Comparison of ENCODE assay signal across 13 cellular contexts in genomic region chr6:41531016-41531415, GRCh38. TPM values are rescaled to one million over a fixed set of nuclear protein-coding genes. Genes with fewer than 3 reads are reported as not detected.
A peak's percentile ranks its signal among the peaks of the same experiment; 100 is the strongest.
DNase-seq lines count a peak whose midpoint lies in the region; ATAC-seq and TF ChIP-seq lines count a peak whose summit lies in the region.
"Had no signal": no experiment of that assay in that cellular context is flagged by ENCODE, and none has a peak within 500 bp of the region (broad histone marks: within the 10 kb centered on the region; RNA-seq: fewer than 3 reads in every experiment).

No MANE protein-coding gene starts in this region.

- H3K4me3 ChIP-seq in BLaER1 = peak overlapping the region; percentile 39; the same call in 1 of the 2 replicates
- H3K4me3 ChIP-seq in CD4-positive, alpha-beta memory T cell (ENCODE audit: low read length in 2 of 2) = no peak overlapping the region
- H3K4me3 ChIP-seq in PC-3 (ENCODE audit: low read length) = no peak overlapping the region
- no peak overlapping the region for H3K4me3 ChIP-seq in hepatocyte
- H3K4me3 ChIP-seq: pancreas, sigmoid colon had no signal

- POLR2A ChIA-PET in CD4-positive, alpha-beta memory T cell (lab: Charles Lee; ENCODE audit: partially characterized antibody) = interaction anchor here (1.3 kb wide), 1 partner anchor 34 kb away, joined by 4 read pairs; no protein-coding TSS in a partner anchor
- POLR2A ChIA-PET in PC-3 (lab: Charles Lee; ENCODE audit: unreplicated experiment) (no interaction called here), GM10248 (lab: Yijun Ruan, JAX) (interaction anchor here (0.6 kb wide), 2 partner anchors 19 to 38 kb away, joined by 5 to 9 read pairs; no protein-coding TSS in a partner anchor)

- H3F3A ChIP-seq in PC-3 (ENCODE audit: low read length, unreplicated experiment) = no peaks in the 10 kb centered on the region

- H3K9me3 Mint-ChIP-seq in CD4-positive, alpha-beta memory T cell = no peaks in the 10 kb centered on the region
- peaks cover 0 to 5% (median 0%) of the 10 kb centered on the region in 7 donors for H3K9me3 Mint-ChIP-seq in CD14-positive monocyte

- H3K9me2 ChIP-seq in PC-3 (replicated peaks; ENCODE audit: low read length) = no peaks in the 10 kb centered on the region
- no peaks in the 10 kb centered on the region for H3K9me2 ChIP-seq in hepatocyte (replicated peaks; ENCODE audit: insufficient read depth)

- H3K27me3 ChIP-seq in BLaER1 (no peaks in the 10 kb centered on the region; the same call in 1 of the 2 replicates), PC-3 (ENCODE audit: low read length) (no peaks in the 10 kb centered on the region), hepatocyte (no peaks in the 10 kb centered on the region)
- H3K27me3 ChIP-seq in CD4-positive, alpha-beta memory T cell (ENCODE audit: insufficient read depth, low read length) = no peaks in the 10 kb centered on the region
- H3K27me3 ChIP-seq: pancreas, vagina had no signal

- H3K9ac ChIP-seq in BLaER1 (0 out of 2 replicates have a peak overlapping the region, but pooled peaks have one; percentile 17), PC-3 (ENCODE audit: low read length) (no peak overlapping the region)

- peaks cover 18 to 46% (median 30%) of the 10 kb centered on the region in 4 donors for H3K4me1 Mint-ChIP-seq in CD4-positive, alpha-beta memory T cell
- peaks cover 15% of the 10 kb centered on the region for H3K4me1 Mint-ChIP-seq in CD14-positive monocyte

- H3K4me2 ChIP-seq in BLaER1 = peak overlapping the region; percentile 95
- H3K4me2 ChIP-seq in PC-3 (ENCODE audit: low read length) = 0 out of 2 replicates have a peak overlapping the region, but pooled peaks have one; percentile 81
- H3K4me2 ChIP-seq in hepatocyte = peak overlapping the region; percentile 62

- TF ChIP-seq CTCF in PC-3 (conservative IDR thresholded peaks at IDR 0.05; ENCODE audit: low read depth, low read length) (no peak), hepatocyte (IDR thresholded peaks at IDR 0.05; ENCODE audit: poor library complexity) (no peak), GM10248 (IDR thresholded peaks at IDR 0.05; ENCODE audit: control extremely low read depth, extremely low read depth, low read depth, missing control alignments) (no peak), CD14-positive monocyte (IDR thresholded peaks at IDR 0.05) (no peak)

- BruUV-seq in PC-3 (replicated peaks; lab: Mats Ljungman, UMichigan) = no TSS peak

- H3K27ac ChIP-seq in BLaER1 (peak overlapping the region; percentile 75; the same call in 1 of the 2 replicates), PC-3 (ENCODE audit: low read length) (no peak overlapping the region), hepatocyte (no peak overlapping the region)
- H3K27ac ChIP-seq in CD4-positive, alpha-beta memory T cell (ENCODE audit: low read depth, low read length) = no peak overlapping the region
- H3K27ac ChIP-seq: pancreas, sigmoid colon, vagina had no signal

- H3K36me3 Mint-ChIP-seq in CD4-positive, alpha-beta memory T cell = no peaks in the 10 kb centered on the region
- H3K36me3 Mint-ChIP-seq in CD14-positive monocyte = peaks cover 0 to 2% of the 10 kb centered on the region in 2 donors

- ATAC-seq in PC-3 (no peak), GM18907 (IDR thresholded peaks at IDR 0.05; ENCODE audit: unreplicated experiment) (no peak)

- H3K4me3 Mint-ChIP-seq in CD4-positive, alpha-beta memory T cell = peak overlapping the region in 6 of 8 donors; percentile 7 to 88 (median 86)
- H3K4me3 Mint-ChIP-seq in CD14-positive monocyte = peak overlapping the region in 1 of 2 donors; percentile 35

- no peaks in the 10 kb centered on the region for H3K9me3 ChIP-seq in BLaER1
- no peaks in the 10 kb centered on the region for H3K9me3 ChIP-seq in CD4-positive, alpha-beta memory T cell (ENCODE audit: control insufficient read depth in 1 of 2, low read length in 2 of 2)
- H3K9me3 ChIP-seq in PC-3 (ENCODE audit: low read length) = no peaks in the 10 kb centered on the region
- no peaks in the 10 kb centered on the region for H3K9me3 ChIP-seq in hepatocyte (ENCODE audit: low read depth)
- H3K9me3 ChIP-seq: pancreas, sigmoid colon, vagina had no signal

- peaks cover 85% of the 10 kb centered on the region for H3K4me1 ChIP-seq in BLaER1
- peaks cover 29% of the 10 kb centered on the region for H3K4me1 ChIP-seq in CD4-positive, alpha-beta memory T cell (ENCODE audit: insufficient read depth, low read length)
- peaks cover 30% of the 10 kb centered on the region for H3K4me1 ChIP-seq in PC-3 (ENCODE audit: insufficient read depth, low read length)
- peaks cover 43% of the 10 kb centered on the region for H3K4me1 ChIP-seq in hepatocyte (ENCODE audit: insufficient read depth)

- no peaks in the 10 kb centered on the region for H3K36me3 ChIP-seq in BLaER1
- no peaks in the 10 kb centered on the region for H3K36me3 ChIP-seq in CD4-positive, alpha-beta memory T cell (ENCODE audit: insufficient read depth, low read length)
- H3K36me3 ChIP-seq in PC-3 (ENCODE audit: low read depth, low read length) = no peaks in the 10 kb centered on the region
- no peaks in the 10 kb centered on the region for H3K36me3 ChIP-seq in hepatocyte (replicated peaks; ENCODE audit: insufficient read depth, low read depth)
- H3K36me3 ChIP-seq: pancreas, sigmoid colon, vagina had no signal

- H2AFZ ChIP-seq in PC-3 (ENCODE audit: low read length) (no peak overlapping the region), hepatocyte (no peak overlapping the region)

- peaks cover 51% of the 10 kb centered on the region for H4K20me1 ChIP-seq in BLaER1
- no peaks in the 10 kb centered on the region for H4K20me1 ChIP-seq in PC-3 (ENCODE audit: low read length)
- H4K20me1 ChIP-seq in hepatocyte (ENCODE audit: insufficient read depth, poor library complexity, severe bottlenecking) = no peaks in the 10 kb centered on the region

- no peak for DNase-seq in CD4-positive, alpha-beta memory T cell
- peak; percentile 27 for DNase-seq in PC-3
- no peak for DNase-seq in hepatocyte (ENCODE audit: low spot score)
- DNase-seq in GM10248 (ENCODE audit: extremely low spot score) = no peak
- DNase-seq in CD14-positive monocyte (ENCODE audit: low spot score) = no peak
- DNase-seq: AML-193; effector CD8-positive, alpha-beta T cell; NCI-H1436; pancreas; sigmoid colon had no signal

- CTCF ChIA-PET in CD4-positive, alpha-beta memory T cell (lab: Charles Lee; ENCODE audit: partially characterized antibody) = no interaction called here
- CTCF ChIA-PET in PC-3 (lab: Charles Lee) (no interaction called here), GM10248 (lab: Yijun Ruan, JAX) (interaction anchor here (1.0 to 2.0 kb wide), 2 partner anchors 11 to 19 kb away, joined by 3 to 6 read pairs; no protein-coding TSS in a partner anchor)

- H3K79me2 ChIP-seq in PC-3 (ENCODE audit: low read length) (no peaks in the 10 kb centered on the region), hepatocyte (peaks cover 1% of the 10 kb centered on the region)

- intact Hi-C loops in CD4-positive, alpha-beta memory T cell (cut with micrococcal nuclease) = loop anchor here (1.0 kb wide), 2 partner anchors 15 to 30 kb away; partner anchors contain the start of gene FOXP4
- intact Hi-C loops in PC-3 (cut with micrococcal nuclease) (no loop called here), CD14-positive monocyte (cut with micrococcal nuclease) (no loop called here)

- peak overlapping the region in 3 of 7 donors; percentile 20 to 95 (median 35) for H3K27ac Mint-ChIP-seq in CD4-positive, alpha-beta memory T cell
- no peak overlapping the region for H3K27ac Mint-ChIP-seq in CD14-positive monocyte

- H3K27me3 Mint-ChIP-seq in CD4-positive, alpha-beta memory T cell = no peaks in the 10 kb centered on the region
- peaks cover 37 to 71% (median 52%) of the 10 kb centered on the region in 3 donors for H3K27me3 Mint-ChIP-seq in CD14-positive monocyte (ENCODE audit: low read depth in 3 of 3)

RNA-seq across cellular contexts. Expression of gene FOXP4, which starts 15.2 kb away (rescaled TPM):
- 1 to 10 TPM; 7.4 to 7.8 TPM for total RNA-seq in CD4-positive, alpha-beta memory T cell
- polyA plus RNA-seq in CD4-positive, alpha-beta memory T cell = 1 to 10 TPM in 1 of 2 donors, under 1 TPM in 1; 0.08 to 1.6 TPM
- total RNA-seq in PC-3 (2014; rRNA removed) (6.7 and 15.5 TPM in 2 replicates), hepatocyte (18.0 and 24.3 TPM in 2 replicates)
- polyA plus RNA-seq in hepatocyte (79.9 and 87.8 TPM in 2 replicates), CD14-positive monocyte (under 1 TPM; 0.62 to 0.65 TPM)
